ENCODE assay signal across 29 cellular contexts in genomic region chr6:50902260-50902659, GRCh38.
"Had no signal": no experiment of that assay in that cellular context is flagged by ENCODE, and none has a peak within 500 bp of the region (broad histone marks: within the 10 kb centered on the region; RNA-seq: fewer than 3 reads in every experiment).

No MANE protein-coding gene starts in this region.

- H3K4me1 ChIP-seq: esophagus squamous epithelium, gastrocnemius medialis, heart right ventricle, left lung, lower lobe of right lung had no signal

- H3K27me3 Mint-ChIP-seq: dendritic cell treated with granulocyte-macrophage colony-stimulating factor and Interleukin-4, amounts not matched to agents 40 ng/mL and 50 ng/mL, for 4 days; effector memory CD8-positive, alpha-beta T cell had no signal

- H3K4me1 Mint-ChIP-seq: endodermal cell, immature natural killer cell, naive B cell had no signal

- H3K4me3 Mint-ChIP-seq: dendritic cell treated with granulocyte-macrophage colony-stimulating factor and Interleukin-4, amounts not matched to agents 40 ng/mL and 50 ng/mL, for 4 days; effector memory CD8-positive, alpha-beta T cell; endodermal cell; immature natural killer cell; mesothelial cell of epicardium; naive B cell had no signal

- H3K9me3 Mint-ChIP-seq: endodermal cell, mesothelial cell of epicardium had no signal

- H3K27ac Mint-ChIP-seq: dendritic cell treated with granulocyte-macrophage colony-stimulating factor and Interleukin-4, amounts not matched to agents 40 ng/mL and 50 ng/mL, for 4 days; effector memory CD8-positive, alpha-beta T cell; endodermal cell; immature natural killer cell; mesothelial cell of epicardium; naive B cell had no signal

- H3K36me3 ChIP-seq: esophagus squamous epithelium, gastrocnemius medialis, heart right ventricle, left lung, lower lobe of right lung had no signal

- DNase-seq: effector CD8-positive, alpha-beta T cell; effector memory CD8-positive, alpha-beta T cell; endodermal cell; erythroblast; esophagus squamous epithelium; foreskin fibroblast; foreskin melanocyte; gastrocnemius medialis; glutamatergic neuron; head of caudate nucleus; heart right ventricle; hippocampal formation; immature natural killer cell; islet precursor cell; kidney; kidney glomerular epithelial cell; left colon; left lung; left ventricle myocardium superior; lower lobe of right lung; mesenchymal stem cell; mucosa of descending colon; naive B cell had no signal

- H3K36me3 Mint-ChIP-seq: immature natural killer cell, mesothelial cell of epicardium, naive B cell had no signal

- H3K27ac ChIP-seq: coronary artery, epithelial cell of prostate, esophagus squamous epithelium, gastrocnemius medialis, heart right ventricle, left lung, lower lobe of right lung had no signal

- H3K27me3 ChIP-seq: esophagus squamous epithelium, gastrocnemius medialis, heart right ventricle, left lung had no signal

- H3K4me3 ChIP-seq: coronary artery, esophagus squamous epithelium, gastrocnemius medialis, heart right ventricle, left lung, lower lobe of right lung, mucosa of descending colon had no signal

- FAIRE-seq: colon, endometrium, kidney had no signal

- H3K9me3 ChIP-seq: esophagus squamous epithelium, gastrocnemius medialis, heart right ventricle, left lung, lower lobe of right lung, mucosa of descending colon had no signal
